ENCODE assay signal across 22 cellular contexts in the genomic region with DNA sequence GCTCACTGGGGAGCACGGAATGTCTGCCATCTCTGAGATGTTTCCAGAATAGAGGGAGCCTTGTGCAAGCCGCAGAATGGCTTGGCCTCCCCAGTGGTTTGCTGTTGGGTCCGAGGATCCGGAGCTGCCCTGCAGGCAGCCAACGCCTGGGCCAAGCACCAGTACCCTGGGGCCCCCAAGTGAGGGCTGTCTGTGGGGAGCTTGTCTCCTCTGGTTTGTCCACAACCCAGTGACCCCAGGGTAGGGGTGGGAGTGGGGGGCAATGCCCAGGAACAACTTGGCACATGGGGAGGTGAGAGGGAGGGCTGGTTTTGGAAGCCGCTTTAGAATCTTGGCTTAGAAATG.
A peak's percentile ranks its signal among the peaks of the same experiment; 100 is the strongest.
DNase-seq lines count a peak whose midpoint lies in the region; TF ChIP-seq lines count a peak whose summit lies in the region.
"Had no signal": no experiment of that assay in that cellular context is flagged by ENCODE, and none has a peak within 500 bp of the region (broad histone marks: within the 10 kb centered on the region; RNA-seq: fewer than 3 reads in every experiment).

No MANE protein-coding gene starts in this region.

- peaks cover 0 to 4% of the 10 kb centered on the region in 2 donors for H3K36me3 Mint-ChIP-seq in CD4-positive, alpha-beta memory T cell

- TF ChIP-seq CTCF in C4-2B (conservative IDR thresholded peaks at IDR 0.05) (no peak), mammary epithelial cell (conservative IDR thresholded peaks at IDR 0.05 in 1 of 2, IDR thresholded peaks at IDR 0.05 in 1 of 2; ENCODE audit: extremely low read depth in 1 of 2, insufficient read depth in 1 of 2, low read depth in 1 of 2, low read length in 2 of 2) (no peak)

- no peak overlapping the region for H3K23ac ChIP-seq in mesenchymal stem cell (ENCODE audit: low read length in 2 of 2)

- CTCF ChIA-PET in mammary epithelial cell (lab: Charles Lee; ENCODE audit: low non-redundant PET): no interaction called here
- CTCF ChIA-PET in CD4-positive, alpha-beta memory T cell (lab: Charles Lee; ENCODE audit: partially characterized antibody): no interaction called here

- H3K36me3 ChIP-seq in Karpas-422 (ENCODE audit: insufficient read depth, low read length): no peaks in the 10 kb centered on the region; the same call in 1 of the 2 replicates
- H3K36me3 ChIP-seq in mammary epithelial cell (ENCODE audit: insufficient read depth, low read length): no peaks in the 10 kb centered on the region
- H3K36me3 ChIP-seq in mesenchymal stem cell (ENCODE audit: control insufficient read depth in 1 of 2, insufficient read depth in 2 of 2, low read depth in 1 of 2, low read length in 2 of 2): peaks cover 0 to 6% of the 10 kb centered on the region in 2 experiments
- no peaks in the 10 kb centered on the region for H3K36me3 ChIP-seq in CD4-positive, alpha-beta memory T cell (ENCODE audit: insufficient read depth, low read length)
- H3K36me3 ChIP-seq: ovary, uterus had no signal

- H2AFZ ChIP-seq in Karpas-422 (ENCODE audit: low read length): no peak overlapping the region
- peak overlapping the region; percentile 73 for H2AFZ ChIP-seq in mammary epithelial cell (ENCODE audit: low read depth, low read length)
- H2AFZ ChIP-seq in mesenchymal stem cell (ENCODE audit: low read depth, low read length): no peak overlapping the region

- H2BK12ac ChIP-seq in mesenchymal stem cell (ENCODE audit: low read length in 2 of 2): peak overlapping the region in 1 of 2 experiments; percentile 38

- no peak overlapping the region for H4K91ac ChIP-seq in mesenchymal stem cell (ENCODE audit: low read length)

- POLR2A ChIA-PET in CD4-positive, alpha-beta memory T cell (lab: Charles Lee; ENCODE audit: partially characterized antibody): no interaction called here

- no peak overlapping the region for H3K4me3 Mint-ChIP-seq in CD4-positive, alpha-beta memory T cell
- H3K4me3 Mint-ChIP-seq: activated naive CD4-positive, alpha-beta T cell treated with anti-CD3 and anti-CD28 coated beads, Interleukin-2, amount 10 ng/mL, durations not matched to agents 7 days and 5 days; activated T-cell treated with anti-CD3 and anti-CD28 coated beads, Interleukin-2, amount 50 U/mL, for 4 hours had no signal

- H3K4me3 ChIP-seq in Karpas-422 (ENCODE audit: low read length) (peak overlapping the region; percentile 39), mammary epithelial cell (replicated peaks in 1 of 3; ENCODE audit: insufficient read depth in 1 of 3, low read depth in 2 of 3, low read length in 3 of 3) (no peak overlapping the region), mesenchymal stem cell (ENCODE audit: insufficient read depth in 1 of 2, low read depth in 1 of 2, low read length in 2 of 2) (no peak overlapping the region)
- H3K4me3 ChIP-seq in CD4-positive, alpha-beta memory T cell (ENCODE audit: low read length in 2 of 2): no peak overlapping the region
- H3K4me3 ChIP-seq: dorsolateral prefrontal cortex, K562, ovary, uterus had no signal

- H4K20me1 ChIP-seq in Karpas-422 (ENCODE audit: insufficient read depth, low read depth, low read length): peaks cover 3% of the 10 kb centered on the region; the same call in 1 of the 2 replicates
- no peaks in the 10 kb centered on the region for H4K20me1 ChIP-seq in mammary epithelial cell (ENCODE audit: insufficient read depth, low read length)

- H4K8ac ChIP-seq in mesenchymal stem cell (ENCODE audit: low read length): no peak overlapping the region

- no peaks in the 10 kb centered on the region for H3K4me1 Mint-ChIP-seq in CD4-positive, alpha-beta memory T cell
- H3K4me1 Mint-ChIP-seq: activated naive CD4-positive, alpha-beta T cell treated with anti-CD3 and anti-CD28 coated beads, Interleukin-2, amount 10 ng/mL, durations not matched to agents 7 days and 5 days; naive B cell had no signal

- intact Hi-C loops in mammary epithelial cell (cut with micrococcal nuclease): loop anchor here (5.0 to 10.0 kb wide), 2 partner anchors 92 to 145 kb away; a partner anchor contains a TSS
- intact Hi-C loops in CD4-positive, alpha-beta memory T cell (cut with micrococcal nuclease): no loop called here

- no TSS peak for BruUV-seq in mammary epithelial cell (replicated peaks; lab: Mats Ljungman, UMichigan)

- H2BK5ac ChIP-seq in mesenchymal stem cell (ENCODE audit: low read depth, low read length, poor library complexity, severe bottlenecking): no peak overlapping the region

- H3K9ac ChIP-seq in Karpas-422 (ENCODE audit: low read length) (peak overlapping the region; percentile 14), mammary epithelial cell (ENCODE audit: insufficient read depth, low read length) (no peak overlapping the region), mesenchymal stem cell (ENCODE audit: low read length) (no peak overlapping the region)

- 28% methylated on average over 6 of the region's 6 CpGs for WGBS in mammary epithelial cell (ENCODE audit: low coverage, missing lambda C conversion rate)
- WGBS in mesenchymal stem cell: 94% methylated on average over 5 of the region's 6 CpGs

- H3K9me3 Mint-ChIP-seq in CD4-positive, alpha-beta memory T cell: peaks cover 0 to 8% (median 4%) of the 10 kb centered on the region in 8 donors

- no peaks in the 10 kb centered on the region for H3K79me1 ChIP-seq in mesenchymal stem cell (replicated peaks; ENCODE audit: low read length, poor library complexity, severe bottlenecking)

- no peaks in the 10 kb centered on the region for H3K9me2 ChIP-seq in Karpas-422 (replicated peaks; ENCODE audit: insufficient read depth, low read length)

- in situ Hi-C loops in mammary epithelial cell (cut with MboI; ENCODE audit: low sequenced_read_pairs in 2 of 2): no loop called here

- H3K27me3 ChIP-seq in Karpas-422 (ENCODE audit: low read length) (no peaks in the 10 kb centered on the region; the same call in 1 of the 2 replicates), mammary epithelial cell (ENCODE audit: insufficient read depth, low read length) (no peaks in the 10 kb centered on the region), mesenchymal stem cell (ENCODE audit: control insufficient read depth in 1 of 2, insufficient read depth in 1 of 2, low read length in 2 of 2) (no peaks in the 10 kb centered on the region)
- no peaks in the 10 kb centered on the region for H3K27me3 ChIP-seq in CD4-positive, alpha-beta memory T cell (ENCODE audit: insufficient read depth, low read length)
- H3K27me3 ChIP-seq: dorsolateral prefrontal cortex, ovary, uterus had no signal

- peak overlapping the region in 1 of 2 experiments; percentile 11 for H3K18ac ChIP-seq in mesenchymal stem cell (ENCODE audit: low read depth in 1 of 2, low read length in 2 of 2)

- H3K27ac ChIP-seq in C4-2B (peak overlapping the region; percentile 41), Karpas-422 (ENCODE audit: low read length) (0 out of 2 replicates have a peak overlapping the region, but pooled peaks have one; percentile 24), mammary epithelial cell (ENCODE audit: insufficient read depth, low read depth, low read length) (peak overlapping the region; percentile 28), mesenchymal stem cell (ENCODE audit: low read length, poor library complexity, severe bottlenecking) (no peak overlapping the region)
- H3K27ac ChIP-seq in CD4-positive, alpha-beta memory T cell (ENCODE audit: low read depth, low read length): no peak overlapping the region
- H3K27ac ChIP-seq: dorsolateral prefrontal cortex, ovary, uterus had no signal

- no peak for TF ChIP-seq POLR2A in erythroblast (IDR thresholded peaks at IDR 0.05; ENCODE audit: low read length)

- H3K14ac ChIP-seq in mesenchymal stem cell (ENCODE audit: low read length in 2 of 2): no peak overlapping the region

- H2AK5ac ChIP-seq in mesenchymal stem cell (ENCODE audit: low read length, severe bottlenecking): peak overlapping the region; percentile 49

- H3K4me2 ChIP-seq in Karpas-422 (ENCODE audit: low read depth, low read length, poor library complexity, severe bottlenecking) (peak overlapping the region; percentile 65), mammary epithelial cell (ENCODE audit: insufficient read depth, low read depth, low read length) (peak overlapping the region; percentile 4), mesenchymal stem cell (ENCODE audit: low read length, poor library complexity, severe bottlenecking) (no peak overlapping the region)

- H2BK120ac ChIP-seq in mesenchymal stem cell (ENCODE audit: low read depth, low read length): peak overlapping the region; percentile 9

- no peaks in the 10 kb centered on the region for H3K79me2 ChIP-seq in Karpas-422 (ENCODE audit: low read length)
- H3K79me2 ChIP-seq in mammary epithelial cell (ENCODE audit: insufficient read depth, low read length): no peaks in the 10 kb centered on the region

- H3K4me1 ChIP-seq in Karpas-422 (ENCODE audit: low read length) (peaks cover 40% of the 10 kb centered on the region), mammary epithelial cell (ENCODE audit: insufficient read depth, low read length) (peaks cover 37% of the 10 kb centered on the region), mesenchymal stem cell (ENCODE audit: control insufficient read depth, insufficient read depth, low read depth, low read length) (peaks cover 18% of the 10 kb centered on the region)
- no peaks in the 10 kb centered on the region for H3K4me1 ChIP-seq in CD4-positive, alpha-beta memory T cell (ENCODE audit: insufficient read depth, low read length)
- H3K4me1 ChIP-seq: uterus had no signal

- H3K27ac Mint-ChIP-seq in CD4-positive, alpha-beta memory T cell: no peak overlapping the region
- H3K27ac Mint-ChIP-seq: activated naive CD4-positive, alpha-beta T cell treated with anti-CD3 and anti-CD28 coated beads, Interleukin-2, amount 10 ng/mL, durations not matched to agents 7 days and 5 days had no signal

- DNase-seq in Karpas-422 (no peak), mammary epithelial cell (no peak), mesenchymal stem cell (no peak), erythroblast (lab: John Stamatoyannopoulos, UW) (no peak), T-helper 1 cell (no peak)
- no peak for DNase-seq in CD4-positive, alpha-beta memory T cell
- no peak for DNase-seq in stimulated activated naive CD4-positive, alpha-beta T cell treated with Interleukin-2 at 50 U/mL for 16 hours (lab: John Stamatoyannopoulos, UW)
- DNase-seq: activated CD8-positive, alpha-beta memory T cell treated with anti-CD3 and anti-CD28 coated beads for 24 hours; activated naive CD4-positive, alpha-beta T cell treated with anti-CD3 and anti-CD28 coated beads, Interleukin-2, amount 10 ng/mL, durations not matched to agents 7 days and 5 days; activated T-cell treated with anti-CD3 and anti-CD28 coated beads, Interleukin-2, amount 50 U/mL, for 4 hours; central memory CD4-positive, alpha-beta T cell; dorsolateral prefrontal cortex; H7; kidney glomerular epithelial cell; naive B cell; NCI-H146; NCI-H2171; NCI-H524 treated with DMSO at 0.1 percent for 48 hours; ovary; uterus had no signal

- no peak overlapping the region for H3K4ac ChIP-seq in mesenchymal stem cell (ENCODE audit: low read depth in 1 of 2, low read length in 2 of 2)

- H3K27me3 Mint-ChIP-seq in CD4-positive, alpha-beta memory T cell: no peaks in the 10 kb centered on the region
- H3K27me3 Mint-ChIP-seq: activated naive CD4-positive, alpha-beta T cell treated with anti-CD3 and anti-CD28 coated beads, Interleukin-2, amount 10 ng/mL, durations not matched to agents 7 days and 5 days; naive B cell had no signal

- dilution Hi-C loops in mammary epithelial cell (cut with HindIII; ENCODE audit: low sequenced_read_pairs): loop anchor here (5.0 kb wide), 1 partner anchor 100 kb away; no protein-coding TSS in a partner anchor

- H3K9me3 ChIP-seq in Karpas-422 (ENCODE audit: low read length): peaks cover 3% of the 10 kb centered on the region; the same call in 1 of the 2 replicates
- peaks cover 9% of the 10 kb centered on the region for H3K9me3 ChIP-seq in mammary epithelial cell (replicated peaks; ENCODE audit: insufficient read depth, low read length)
- H3K9me3 ChIP-seq in mesenchymal stem cell (ENCODE audit: control insufficient read depth, low read length): peaks cover 10% of the 10 kb centered on the region
- no peaks in the 10 kb centered on the region for H3K9me3 ChIP-seq in CD4-positive, alpha-beta memory T cell (ENCODE audit: control insufficient read depth in 1 of 2, low read length in 2 of 2)
- H3K9me3 ChIP-seq: ovary, uterus had no signal

- H2BK15ac ChIP-seq in mesenchymal stem cell (ENCODE audit: low read depth, poor library complexity, severe bottlenecking): peak overlapping the region; percentile 49

Comparison
In these comparisons a context has a peak if more than half of its experiments do, and no peak if none do; other contexts are left out.
1. H3K27ac ChIP-seq: peak in C4-2B (single experiment), Karpas-422 (single experiment) and mammary epithelial cell (single experiment); none in mesenchymal stem cell (single experiment) and CD4-positive, alpha-beta memory T cell (single experiment).